ENCODE assay signal across 8 cellular contexts in the genomic region with DNA sequence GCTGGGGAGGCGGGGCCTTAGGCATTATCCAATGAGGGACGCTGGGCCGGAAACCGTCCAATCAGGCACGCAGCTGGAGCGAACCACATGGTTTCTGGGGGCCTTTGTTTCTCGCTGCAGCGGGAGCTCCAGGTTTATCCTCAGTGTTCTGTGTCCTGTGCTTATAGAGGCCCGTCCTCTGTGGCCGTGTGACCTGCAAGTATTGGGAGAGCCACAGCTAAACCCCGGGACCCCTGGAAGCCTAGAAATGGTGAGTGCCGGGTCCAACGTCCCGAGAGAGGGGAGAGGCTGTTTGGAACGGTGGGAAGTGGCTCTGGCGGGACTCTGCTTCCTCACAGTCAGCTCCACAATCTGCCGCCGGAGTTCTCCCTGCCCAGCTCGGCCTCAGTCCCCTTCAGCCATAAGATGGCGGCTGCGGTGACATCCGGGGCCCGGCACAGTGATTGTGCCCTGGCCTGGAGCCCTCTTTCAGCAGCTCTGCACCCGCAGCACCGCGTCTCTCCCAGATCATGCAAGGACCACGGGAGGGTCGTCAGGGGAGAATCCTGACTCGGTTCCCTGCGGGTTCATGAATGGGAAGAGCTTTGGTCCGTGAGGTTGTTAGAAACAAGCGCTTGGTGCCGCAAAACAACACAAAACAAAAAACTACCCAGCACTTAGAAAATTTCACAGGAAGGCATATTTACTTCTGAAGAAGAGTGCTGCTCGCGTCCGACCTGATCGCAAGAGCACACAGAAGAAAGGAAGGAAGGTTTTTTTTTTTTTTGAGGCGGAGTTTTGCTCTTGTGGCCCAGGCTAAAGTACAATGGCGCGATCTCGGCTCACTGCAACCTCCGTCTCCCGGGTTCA. TPM values are rescaled to one million over a fixed set of nuclear protein-coding genes. Genes with fewer than 3 reads are reported as not detected.
DNase-seq lines count a peak whose midpoint lies in the region; ATAC-seq and TF ChIP-seq lines count a peak whose summit lies in the region.

ZNF253 (plus strand) TSS at position 133 of the 849 bp plus-strand sequence; CDS start at position 248, 115 bp downstream.

- H2AFZ ChIP-seq in neural cell (ENCODE audit: low read depth, low read length), result peak within 1 kb of the TSS; percentile 99

- DNase-seq in EH (ENCODE audit: low read depth) (peak; percentile 94), GOT3 (lab: John Stamatoyannopoulos, UW) (peak; percentile 75), M059J (ENCODE audit: low read depth) (peak; percentile 95), SHP77 (lab: John Stamatoyannopoulos, UW) (peak; percentile 96 to 98), activated gamma-delta T cell (lab: John Stamatoyannopoulos, UW) (peak; percentile 66), foreskin fibroblast (peak; percentile 83 to 92)
- peak; percentile 94 to 96 for DNase-seq in stimulated activated naive CD8-positive, alpha-beta T cell treated with anti-CD3 and anti-CD28 coated beads, Interleukin-15, amount 100 ng/mL, for 72 hours

- H3K9me3 ChIP-seq in neural cell (ENCODE audit: low read length), result no peaks in the 10 kb centered on the region

- TF ChIP-seq RAD21 in neural cell (conservative IDR thresholded peaks at IDR 0.05), result peak; percentile 31

- H4K20me1 ChIP-seq in neural cell (ENCODE audit: insufficient read depth), result no peaks in the 10 kb centered on the region

- no peaks in the 10 kb centered on the region for H3K9me2 ChIP-seq in neural cell (ENCODE audit: insufficient read depth, low read length)

- no peak for TF ChIP-seq CTCF in foreskin fibroblast (IDR thresholded peaks at IDR 0.05; ENCODE audit: low read depth, low read length)
- no peak for TF ChIP-seq CTCF in neural cell (IDR thresholded peaks at IDR 0.05; ENCODE audit: poor library complexity, severe bottlenecking)

- H3K79me2 ChIP-seq in neural cell (replicated peaks; ENCODE audit: insufficient read depth, low read length), result peaks cover 46% of the 10 kb centered on the region

- H3K4me3 ChIP-seq in foreskin fibroblast (ENCODE audit: low read depth in 1 of 2, low read length in 2 of 2) (peak within 1 kb of the TSS; percentile 59 to 82), neural cell (ENCODE audit: low read length) (peak within 1 kb of the TSS; percentile 87)

- H3K9me3 Mint-ChIP-seq in stimulated activated naive CD8-positive, alpha-beta T cell treated with anti-CD3 and anti-CD28 coated beads, Interleukin-15, amount 100 ng/mL, for 72 hours, result peaks cover 1 to 6% of the 10 kb centered on the region in 2 donors

- no peaks in the 10 kb centered on the region for H3F3A ChIP-seq in neural cell (ENCODE audit: insufficient read depth, low read length, poor library complexity, severe bottlenecking)

- peaks cover 30% of the 10 kb centered on the region for H3K4me1 Mint-ChIP-seq in stimulated activated naive CD8-positive, alpha-beta T cell treated with anti-CD3 and anti-CD28 coated beads, Interleukin-15, amount 100 ng/mL, for 72 hours

- peak; percentile 94 for ATAC-seq in stimulated activated naive CD8-positive, alpha-beta T cell treated with anti-CD3 and anti-CD28 coated beads, Interleukin-15, amount 100 ng/mL, for 72 hours

- H3K27me3 ChIP-seq in neural cell (ENCODE audit: insufficient read depth, low read depth, low read length), result no peaks in the 10 kb centered on the region

- H3K4me3 Mint-ChIP-seq in stimulated activated naive CD8-positive, alpha-beta T cell treated with anti-CD3 and anti-CD28 coated beads, Interleukin-15, amount 100 ng/mL, for 72 hours, result peak within 1 kb of the TSS; percentile 99 to 100

- H3K36me3 ChIP-seq in neural cell (ENCODE audit: insufficient read depth, low read length), result no peaks in the 10 kb centered on the region

- TF ChIP-seq EP300 in neural cell (conservative IDR thresholded peaks at IDR 0.05; ENCODE audit: poor library complexity, severe bottlenecking), result peak; percentile 86

- peak within 1 kb of the TSS; percentile 92 for H3K4me2 ChIP-seq in neural cell (ENCODE audit: low read length)

- peaks cover under 1% of the 10 kb centered on the region for H3K27me3 Mint-ChIP-seq in stimulated activated naive CD8-positive, alpha-beta T cell treated with anti-CD3 and anti-CD28 coated beads, Interleukin-15, amount 100 ng/mL, for 72 hours

- H3K27ac ChIP-seq in neural cell (ENCODE audit: low read length), result peak within 1 kb of the TSS; percentile 98

- peak within 1 kb of the TSS; percentile 96 for H3K9ac ChIP-seq in neural cell (ENCODE audit: low read length)

- peak within 1 kb of the TSS; percentile 98 to 100 for H3K27ac Mint-ChIP-seq in stimulated activated naive CD8-positive, alpha-beta T cell treated with anti-CD3 and anti-CD28 coated beads, Interleukin-15, amount 100 ng/mL, for 72 hours

TF ChIP-seq in neural cell, 6 proteins besides CTCF, POLR2A, EP300 and RAD21:
- TF ChIP-seq TAF1 (IDR thresholded peaks at IDR 0.05; ENCODE audit: low read depth) (peak; percentile 98), POLR2AphosphoS5 (IDR thresholded peaks at IDR 0.05) (peak; percentile 100), MXI1 (conservative IDR thresholded peaks at IDR 0.05; ENCODE audit: poor library complexity, severe bottlenecking) (peak; percentile 78), SMC3 (conservative IDR thresholded peaks at IDR 0.05; ENCODE audit: poor library complexity) (no peak), EZH2 (IDR thresholded peaks at IDR 0.05; ENCODE audit: borderline replicate concordance, insufficient read depth, low read length, poor library complexity, severe bottlenecking) (no peak)
- TF ChIP-seq, protein P1, sequence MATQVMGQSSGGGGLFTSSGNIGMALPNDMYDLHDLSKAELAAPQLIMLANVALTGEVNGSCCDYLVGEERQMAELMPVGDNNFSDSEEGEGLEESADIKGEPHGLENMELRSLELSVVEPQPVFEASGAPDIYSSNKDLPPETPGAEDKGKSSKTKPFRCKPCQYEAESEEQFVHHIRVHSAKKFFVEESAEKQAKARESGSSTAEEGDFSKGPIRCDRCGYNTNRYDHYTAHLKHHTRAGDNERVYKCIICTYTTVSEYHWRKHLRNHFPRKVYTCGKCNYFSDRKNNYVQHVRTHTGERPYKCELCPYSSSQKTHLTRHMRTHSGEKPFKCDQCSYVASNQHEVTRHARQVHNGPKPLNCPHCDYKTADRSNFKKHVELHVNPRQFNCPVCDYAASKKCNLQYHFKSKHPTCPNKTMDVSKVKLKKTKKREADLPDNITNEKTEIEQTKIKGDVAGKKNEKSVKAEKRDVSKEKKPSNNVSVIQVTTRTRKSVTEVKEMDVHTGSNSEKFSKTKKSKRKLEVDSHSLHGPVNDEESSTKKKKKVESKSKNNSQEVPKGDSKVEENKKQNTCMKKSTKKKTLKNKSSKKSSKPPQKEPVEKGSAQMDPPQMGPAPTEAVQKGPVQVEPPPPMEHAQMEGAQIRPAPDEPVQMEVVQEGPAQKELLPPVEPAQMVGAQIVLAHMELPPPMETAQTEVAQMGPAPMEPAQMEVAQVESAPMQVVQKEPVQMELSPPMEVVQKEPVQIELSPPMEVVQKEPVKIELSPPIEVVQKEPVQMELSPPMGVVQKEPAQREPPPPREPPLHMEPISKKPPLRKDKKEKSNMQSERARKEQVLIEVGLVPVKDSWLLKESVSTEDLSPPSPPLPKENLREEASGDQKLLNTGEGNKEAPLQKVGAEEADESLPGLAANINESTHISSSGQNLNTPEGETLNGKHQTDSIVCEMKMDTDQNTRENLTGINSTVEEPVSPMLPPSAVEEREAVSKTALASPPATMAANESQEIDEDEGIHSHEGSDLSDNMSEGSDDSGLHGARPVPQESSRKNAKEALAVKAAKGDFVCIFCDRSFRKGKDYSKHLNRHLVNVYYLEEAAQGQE (IDR thresholded peaks at IDR 0.05; ENCODE audit: borderline replicate concordance), result peak; percentile 98

RNA-seq across cellular contexts. Expression of gene ZNF253, which starts in this region (rescaled TPM):
- total RNA-seq in M059J (2014; rRNA removed; shearing (Covaris generic)), result 2.7 and 3.6 TPM in 2 replicates
- 25.9 and 26.7 TPM in 2 replicates for polyA plus RNA-seq in neural cell
- 79.6 and 86.5 TPM in 2 replicates for polyA minus RNA-seq in neural cell

Comparison
In these comparisons a context has a peak if more than half of its experiments do, and no peak if none do; other contexts are left out.
1. Peak in every context shown above with its lines: DNase-seq, ATAC-seq, H3K4me3 ChIP-seq and H3K27ac ChIP-seq.